In genomic region chr17:45143767-45144198, GRCh38 we compare ENCODE assay signal across 8 cellular contexts. TPM values are rescaled to one million over a fixed set of nuclear protein-coding genes. Genes with fewer than 3 reads are reported as not detected.
DNase-seq lines count a peak whose midpoint lies in the region; ATAC-seq and TF ChIP-seq lines count a peak whose summit lies in the region.

No MANE protein-coding gene starts in this region.

- TF ChIP-seq EP300 in ovary (IDR thresholded peaks at IDR 0.05) = no peak

- H3K27ac Mint-ChIP-seq in activated naive CD8-positive, alpha-beta T cell treated with anti-CD3 and anti-CD28 coated beads for 36 hours = peak overlapping the region; percentile 67

- H3K27me3 Mint-ChIP-seq in activated naive CD8-positive, alpha-beta T cell treated with anti-CD3 and anti-CD28 coated beads for 36 hours = peaks cover 5% of the 10 kb centered on the region

- H3K4me1 Mint-ChIP-seq in activated naive CD8-positive, alpha-beta T cell treated with anti-CD3 and anti-CD28 coated beads for 36 hours = peaks cover 33% of the 10 kb centered on the region

- WGBS in ovary, 3 donors = 1 to 3% (median 3%) methylated on average over 21 of the region's 21 CpGs

- H3K4me1 ChIP-seq in ovary (ENCODE audit: insufficient read depth) = peaks cover 9% of the 10 kb centered on the region

- intact Hi-C loops in Right ventricle myocardium inferior (cut with DNase I) = loop anchor here (10.0 kb wide), 1 partner anchor 171 kb away; the partner anchor contains the start of gene MAP3K14
- intact Hi-C loops in ovary (cut with DNase I) = no loop called here

- TF ChIP-seq POLR2A in GM18505 (IDR thresholded peaks at IDR 0.05; ENCODE audit: borderline replicate concordance, extremely low read depth, insufficient read depth, insufficient read length) (peak; percentile 1), ovary (IDR thresholded peaks at IDR 0.05) (peak; percentile 49)

- peak overlapping the region; percentile 47 for H3K4me3 ChIP-seq in ovary

- TF ChIP-seq CTCF in ovary (IDR thresholded peaks at IDR 0.05) = peak in 1 of 3 donors; percentile 8

- H3K36me3 Mint-ChIP-seq in activated naive CD8-positive, alpha-beta T cell treated with anti-CD3 and anti-CD28 coated beads for 36 hours = peaks cover 12% of the 10 kb centered on the region

- no peaks in the 10 kb centered on the region for H3K27me3 ChIP-seq in ovary

- no peaks in the 10 kb centered on the region for H3K9me3 ChIP-seq in ovary

- ATAC-seq in GM18505 (IDR thresholded peaks at IDR 0.05; ENCODE audit: unreplicated experiment) (no peak), Right ventricle myocardium inferior (peak; percentile 44), GM19351 (IDR thresholded peaks at IDR 0.05; ENCODE audit: unreplicated experiment) (no peak), HG03139 (IDR thresholded peaks at IDR 0.05; ENCODE audit: unreplicated experiment) (no peak)

- no peaks in the 10 kb centered on the region for H3K36me3 ChIP-seq in ovary

- peak overlapping the region; percentile 67 for H3K4me3 Mint-ChIP-seq in activated naive CD8-positive, alpha-beta T cell treated with anti-CD3 and anti-CD28 coated beads for 36 hours

- peak overlapping the region; percentile 89 to 98 for H3K27ac ChIP-seq in ovary

- H3K9me3 Mint-ChIP-seq in activated naive CD8-positive, alpha-beta T cell treated with anti-CD3 and anti-CD28 coated beads for 36 hours = no peaks in the 10 kb centered on the region

- peak; percentile 41 for DNase-seq in activated naive CD8-positive, alpha-beta T cell treated with anti-CD3 and anti-CD28 coated beads for 36 hours
- DNase-seq in Right ventricle myocardium inferior (ENCODE audit: missing footprints) = peak; percentile 95
- DNase-seq in ovary = peak; percentile 93 to 96 (median 94)
- DNase-seq in NCI-H128 (lab: John Stamatoyannopoulos, UW; ENCODE audit: unreplicated experiment) = no peak
- no peak for DNase-seq in RKO (ENCODE audit: low spot score)

RNA-seq across cellular contexts. Expression of gene HEXIM1, which starts 4.5 kb away (rescaled TPM):
- 10 to 100 TPM; 36.0 to 36.5 TPM for total RNA-seq in activated naive CD8-positive, alpha-beta T cell treated with anti-CD3 and anti-CD28 coated beads for 36 hours
- total RNA-seq in Right ventricle myocardium inferior (33.1 TPM), ovary (10 to 100 TPM; 17.0 to 37.8 (median 27.9) TPM)
- polyA plus RNA-seq in ovary = 10 to 100 TPM; 14.4 to 26.9 TPM

RNA-seq across cellular contexts. Expression of gene ACBD4, which starts 8.3 kb away (rescaled TPM):
- 1 to 10 TPM; 8.6 to 8.9 TPM for total RNA-seq in activated naive CD8-positive, alpha-beta T cell treated with anti-CD3 and anti-CD28 coated beads for 36 hours
- total RNA-seq in Right ventricle myocardium inferior = 6.7 TPM
- total RNA-seq in ovary = 10 to 100 TPM; 12.4 to 24.0 (median 18.5) TPM
- polyA plus RNA-seq in ovary = 10 to 100 TPM; 11.0 to 24.5 TPM

RNA-seq across cellular contexts. Expression of gene PLCD3, which starts 11.5 kb away (rescaled TPM):
- 1 to 10 TPM; 2.7 to 3.8 TPM for total RNA-seq in activated naive CD8-positive, alpha-beta T cell treated with anti-CD3 and anti-CD28 coated beads for 36 hours
- total RNA-seq in Right ventricle myocardium inferior (200 TPM), ovary (100 to 1,000 TPM in 2 of 7 donors, 10 to 100 TPM in 5; 33.0 to 166 (median 84.9) TPM)
- polyA plus RNA-seq in ovary = 10 to 100 TPM; 12.1 to 59.3 TPM

RNA-seq across cellular contexts. Expression of gene HEXIM2, which starts 17.9 kb away (rescaled TPM):
- total RNA-seq in activated naive CD8-positive, alpha-beta T cell treated with anti-CD3 and anti-CD28 coated beads for 36 hours = 1 to 10 TPM; 4.8 to 5.6 TPM
- 9.0 TPM for total RNA-seq in Right ventricle myocardium inferior
- 1 to 10 TPM; 3.4 to 9.1 (median 5.5) TPM for total RNA-seq in ovary
- polyA plus RNA-seq in ovary = 1 to 10 TPM; 1.7 to 8.9 TPM

Comparison
In these comparisons a context has a peak if more than half of its experiments do, and no peak if none do; other contexts are left out.
1. DNase-seq: peak in activated naive CD8-positive, alpha-beta T cell treated with anti-CD3 and anti-CD28 coated beads for 36 hours (single experiment), Right ventricle myocardium inferior (single experiment) and ovary (5 of 5); none in NCI-H128 (single experiment) and RKO (single experiment).
2. RNA of gene PLCD3, which starts 11.5 kb away (total RNA-seq): 200 TPM in Right ventricle myocardium inferior (single experiment) and 33.0 to 166 TPM in ovary; 2.7 to 3.8 TPM in activated naive CD8-positive, alpha-beta T cell treated with anti-CD3 and anti-CD28 coated beads for 36 hours; every median in the first group is over 4 times any median in the second.